In the genomic region with DNA sequence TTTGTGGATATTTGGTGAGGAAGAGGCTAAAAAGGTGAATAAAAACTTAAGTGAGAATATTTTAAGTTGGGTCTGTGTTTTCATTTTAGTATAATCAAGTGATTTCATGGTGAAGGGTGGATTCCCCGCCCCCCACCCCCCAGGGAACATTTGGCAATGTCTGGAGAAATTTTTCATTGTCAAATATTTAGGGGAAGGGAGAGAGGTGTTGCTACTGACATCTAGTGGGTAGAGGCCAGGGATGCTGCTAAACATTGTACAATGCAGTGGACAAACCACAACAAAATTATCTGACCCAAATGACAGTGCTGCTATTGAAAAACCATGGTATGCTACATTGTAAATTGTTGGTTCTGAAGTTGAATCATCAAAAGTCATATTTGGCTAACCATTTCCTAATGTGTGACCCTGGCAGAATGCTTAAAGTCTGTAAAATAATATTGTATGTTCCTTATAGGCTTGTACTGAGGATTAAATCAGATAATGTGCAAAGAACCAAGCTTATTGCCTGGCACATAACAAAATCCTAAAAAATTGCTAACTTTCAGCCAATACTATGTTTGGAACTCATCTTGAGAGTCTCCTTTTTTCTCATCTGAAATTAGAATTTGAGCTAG, we compare ENCODE assay signal across 9 cellular contexts. TPM values are rescaled to one million over a fixed set of nuclear protein-coding genes. Genes with fewer than 3 reads are reported as not detected.
DNase-seq lines count a peak whose midpoint lies in the region; ATAC-seq, FAIRE-seq and TF ChIP-seq lines count a peak whose summit lies in the region.
"Had no signal": no experiment of that assay in that cellular context is flagged by ENCODE, and none has a peak within 500 bp of the region (broad histone marks: within the 10 kb centered on the region; RNA-seq: fewer than 3 reads in every experiment).

No MANE protein-coding gene starts in this region.

- no peak for DNase-seq in BJ (ENCODE audit: low read depth)
- DNase-seq in GM23338 (ENCODE audit: low spot score): no peak
- peak; percentile 45 for DNase-seq in SW480 (ENCODE audit: low spot score)
- no peak for DNase-seq in keratinocyte (ENCODE audit: low read depth, low spot score)
- DNase-seq in activated naive CD4-positive, alpha-beta T cell treated with anti-CD3 and anti-CD28 coated beads for 36 hours: no peak
- no peak for DNase-seq in superior temporal gyrus (ENCODE audit: extremely low spot score)

- H3K27me3 Mint-ChIP-seq in GM23338 (ENCODE audit: insufficient read depth, low read depth, poor library complexity): peaks cover 5% of the 10 kb centered on the region
- no peaks in the 10 kb centered on the region for H3K27me3 Mint-ChIP-seq in activated naive CD4-positive, alpha-beta T cell treated with anti-CD3 and anti-CD28 coated beads for 36 hours (ENCODE audit: low read depth)

- H3K27ac ChIP-seq in GM23338 (ENCODE audit: low read depth): no peak overlapping the region
- no peak overlapping the region for H3K27ac ChIP-seq in keratinocyte (ENCODE audit: control insufficient read depth, insufficient read depth, low read length)

- intact Hi-C loops in activated naive CD4-positive, alpha-beta T cell treated with anti-CD3 and anti-CD28 coated beads for 36 hours (cut with micrococcal nuclease): no loop called here

- 0 out of 2 replicates have a peak, but pooled peaks cover 9% of the 10 kb centered on the region for H3F3A ChIP-seq in GM23338 (replicated peaks; ENCODE audit: low read depth)

- H3K4me1 ChIP-seq in GM23338 (ENCODE audit: insufficient read depth) (0 out of 2 replicates have a peak, but pooled peaks cover 6% of the 10 kb centered on the region), keratinocyte (ENCODE audit: control insufficient read depth, extremely low read depth, insufficient read depth, low read length) (no peaks in the 10 kb centered on the region)

- H3K9me3 Mint-ChIP-seq in GM23338: no peaks in the 10 kb centered on the region
- H3K9me3 Mint-ChIP-seq in activated naive CD4-positive, alpha-beta T cell treated with anti-CD3 and anti-CD28 coated beads for 36 hours: no peaks in the 10 kb centered on the region

- peaks cover 5% of the 10 kb centered on the region for H3K36me3 ChIP-seq in BJ (ENCODE audit: control insufficient read depth, insufficient read depth, low read length)
- peaks cover 7% of the 10 kb centered on the region; the same call in 1 of the 2 replicates for H3K36me3 ChIP-seq in GM23338 (ENCODE audit: insufficient read depth)
- H3K36me3 ChIP-seq in keratinocyte (ENCODE audit: control insufficient read depth in 2 of 2, extremely low read depth in 1 of 2, insufficient read depth in 2 of 2, low read length in 2 of 2): peaks cover 10 to 11% of the 10 kb centered on the region in 2 experiments

- peaks cover 2% of the 10 kb centered on the region; the same call in 2 of the 3 replicates for H3K4me1 Mint-ChIP-seq in GM23338
- peaks cover 38% of the 10 kb centered on the region for H3K4me1 Mint-ChIP-seq in activated naive CD4-positive, alpha-beta T cell treated with anti-CD3 and anti-CD28 coated beads for 36 hours (ENCODE audit: low read depth)

- CTCF ChIA-PET in BJ (lab: Yijun Ruan, JAX): interaction anchor here (0.7 to 1.5 kb wide), 5 partner anchors 9 to 75 kb away, joined by 3 to 10 read pairs (median 3); no protein-coding TSS in a partner anchor
- CTCF ChIA-PET in activated naive CD4-positive, alpha-beta T cell treated with anti-CD3 and anti-CD28 coated beads for 36 hours (lab: Charles Lee): interaction anchor here (0.7 to 1.4 kb wide), 4 partner anchors 10 to 53 kb away, joined by 3 to 4 read pairs (median 4); no protein-coding TSS in a partner anchor

- no peaks in the 10 kb centered on the region for H3K9me2 ChIP-seq in GM23338 (ENCODE audit: insufficient read depth)

- H3K79me2 ChIP-seq in GM23338 (replicated peaks; ENCODE audit: insufficient read depth) (peaks cover 19% of the 10 kb centered on the region), keratinocyte (ENCODE audit: control insufficient read depth, insufficient read depth, low read length) (peaks cover 56% of the 10 kb centered on the region)

- peaks cover 26% of the 10 kb centered on the region; the same call in 2 of the 3 replicates for H3K36me3 Mint-ChIP-seq in GM23338 (ENCODE audit: low read depth)
- peaks cover 26% of the 10 kb centered on the region for H3K36me3 Mint-ChIP-seq in activated naive CD4-positive, alpha-beta T cell treated with anti-CD3 and anti-CD28 coated beads for 36 hours (ENCODE audit: low read depth)

- no peak for ATAC-seq in GM23338
- ATAC-seq in HG03565 (IDR thresholded peaks at IDR 0.05; ENCODE audit: unreplicated experiment): no peak
- ATAC-seq in GM19351 (IDR thresholded peaks at IDR 0.05; ENCODE audit: unreplicated experiment): no peak

- FAIRE-seq in keratinocyte (lab: Jason Lieb, UNC): no peak
- FAIRE-seq: colon had no signal

- H3K4me3 ChIP-seq in BJ (ENCODE audit: low read depth, low read length) (no peak overlapping the region), GM23338 (no peak overlapping the region), keratinocyte (ENCODE audit: control insufficient read depth in 2 of 3, extremely low read depth in 1 of 3, insufficient read depth in 2 of 3, low read depth in 1 of 3, low read length in 3 of 3) (no peak overlapping the region)

- peak overlapping the region; percentile 56; the same call in 1 of the 2 replicates for H3K27ac Mint-ChIP-seq in GM23338
- no peak overlapping the region for H3K27ac Mint-ChIP-seq in activated naive CD4-positive, alpha-beta T cell treated with anti-CD3 and anti-CD28 coated beads for 36 hours

- H4K20me1 ChIP-seq in GM23338 (replicated peaks; ENCODE audit: insufficient read depth): peaks cover 3% of the 10 kb centered on the region; the same call in 1 of the 2 replicates
- no peaks in the 10 kb centered on the region for H4K20me1 ChIP-seq in keratinocyte (ENCODE audit: control insufficient read depth, extremely low read depth, insufficient read depth, low read length)

- peak; percentile 73 for TF ChIP-seq CTCF in BJ (IDR thresholded peaks at IDR 0.05; ENCODE audit: insufficient read depth, low read depth, low read length)
- TF ChIP-seq CTCF in GM23338 (conservative IDR thresholded peaks at IDR 0.05; ENCODE audit: low read depth in 2 of 2): peak; percentile 52 to 54
- peak; percentile 45 to 61 (median 54) for TF ChIP-seq CTCF in keratinocyte (optimal IDR thresholded peaks at IDR 0.05 in 1 of 3, IDR thresholded peaks at IDR 0.05 in 1 of 3, conservative IDR thresholded peaks at IDR 0.05 in 1 of 3; ENCODE audit: extremely low read depth in 1 of 3, insufficient read depth in 2 of 3, low read length in 3 of 3)

- H3K27me3 ChIP-seq in BJ (ENCODE audit: control insufficient read depth, insufficient read depth, low read length) (no peaks in the 10 kb centered on the region), GM23338 (ENCODE audit: insufficient read depth) (no peaks in the 10 kb centered on the region), keratinocyte (ENCODE audit: control insufficient read depth, extremely low read depth, insufficient read depth, low read length) (no peaks in the 10 kb centered on the region)

- H3K4me3 Mint-ChIP-seq in GM23338: no peak overlapping the region
- no peak overlapping the region for H3K4me3 Mint-ChIP-seq in activated naive CD4-positive, alpha-beta T cell treated with anti-CD3 and anti-CD28 coated beads for 36 hours

- H2AFZ ChIP-seq in GM23338: no peak overlapping the region
- no peak overlapping the region for H2AFZ ChIP-seq in keratinocyte (ENCODE audit: control insufficient read depth, low read length)

- no peaks in the 10 kb centered on the region for H3K9me1 ChIP-seq in keratinocyte (ENCODE audit: control insufficient read depth, extremely low read depth, insufficient read depth, low read length)

- no peak overlapping the region for H3K9ac ChIP-seq in keratinocyte (ENCODE audit: control insufficient read depth, extremely low read depth, insufficient read depth, low read length)

- no peaks in the 10 kb centered on the region for H3K9me3 ChIP-seq in keratinocyte (ENCODE audit: control insufficient read depth, low read depth, low read length)

- H3K4me2 ChIP-seq in GM23338: no peak overlapping the region
- no peak overlapping the region for H3K4me2 ChIP-seq in keratinocyte (ENCODE audit: control insufficient read depth, extremely low read depth, insufficient read depth, low read depth, low read length)

- dilution Hi-C loops in keratinocyte (cut with MboI; ENCODE audit: extremely low pct_ligation_motif_present, low sequenced_read_pairs): no loop called here

- POLR2A ChIA-PET in BJ (lab: Charles Lee): interaction anchor here (0.5 kb wide), 1 partner anchor 9 kb away, joined by 6 read pairs; no protein-coding TSS in a partner anchor

RNA-seq across cellular contexts. Expression of a gene that starts 5.6 kb away (rescaled TPM):
- polyA plus RNA-seq in BJ (2011; rRNA removed) (41.7 and 50.3 TPM in 2 replicates), GM23338 (2016; fragmentation: Nextera tagmentation; extraction: Ambion mirVana) (14.2 and 14.6 TPM in 2 replicates), keratinocyte (29.0 to 36.5 TPM (median 29.6 TPM) in 3 replicates)
- 23.1 and 27.1 TPM in 2 replicates for polyA minus RNA-seq in BJ (2011; rRNA and poly(A)+ RNA removed)
- total RNA-seq in GM23338 (2014; rRNA removed; shearing (Covaris generic)): 19.0 and 21.1 TPM in 2 replicates
- 18.3 TPM for polyA plus RNA-seq in keratinocyte (2011; ENCODE audit: low read depth)
- 21.4 and 31.3 TPM in 2 replicates for polyA plus RNA-seq in keratinocyte (2011; cell fraction: cytosol; rRNA removed)
- polyA plus RNA-seq in keratinocyte (2011; cell fraction: nucleus; rRNA removed): 32.9 and 42.4 TPM in 2 replicates
- polyA plus RNA-seq in keratinocyte (2012; ENCODE audit: low replicate concordance): 17.4 and 22.3 TPM in 2 replicates
- 10.5 to 23.6 TPM (median 15.4 TPM) in 3 replicates for polyA minus RNA-seq in keratinocyte
- polyA minus RNA-seq in keratinocyte (2011; cell fraction: cytosol; rRNA and poly(A)+ RNA removed): 20.3 TPM
- 15.7 and 28.4 TPM in 2 replicates for polyA minus RNA-seq in keratinocyte (2011; cell fraction: nucleus; rRNA and poly(A)+ RNA removed)
- 10 to 100 TPM; 17.6 to 21.2 TPM for total RNA-seq in activated naive CD4-positive, alpha-beta T cell treated with anti-CD3 and anti-CD28 coated beads for 36 hours

RNA-seq across cellular contexts. Expression of a gene that starts 22.8 kb away (rescaled TPM):
- polyA plus RNA-seq in BJ (2011; rRNA removed): 124 and 178 TPM in 2 replicates
- 46.2 and 53.9 TPM in 2 replicates for polyA minus RNA-seq in BJ (2011; rRNA and poly(A)+ RNA removed)
- total RNA-seq in GM23338 (2014; rRNA removed; shearing (Covaris generic)): 24.4 and 30.7 TPM in 2 replicates
- 26.5 and 28.5 TPM in 2 replicates for polyA plus RNA-seq in GM23338 (2016; fragmentation: Nextera tagmentation; extraction: Ambion mirVana)
- polyA plus RNA-seq in keratinocyte: 24.7 to 35.8 TPM (median 31.4 TPM) in 3 replicates
- polyA plus RNA-seq in keratinocyte (2011; ENCODE audit: low read depth): 34.9 TPM
- 19.0 and 19.7 TPM in 2 replicates for polyA plus RNA-seq in keratinocyte (2011; cell fraction: cytosol; rRNA removed)
- 51.4 and 51.8 TPM in 2 replicates for polyA plus RNA-seq in keratinocyte (2011; cell fraction: nucleus; rRNA removed)
- 15.5 and 28.2 TPM in 2 replicates for polyA plus RNA-seq in keratinocyte (2012; ENCODE audit: low replicate concordance)
- 10.9 to 29.9 TPM (median 23.7 TPM) in 3 replicates for polyA minus RNA-seq in keratinocyte
- 25.1 TPM for polyA minus RNA-seq in keratinocyte (2011; cell fraction: cytosol; rRNA and poly(A)+ RNA removed)
- 18.1 and 21.5 TPM in 2 replicates for polyA minus RNA-seq in keratinocyte (2011; cell fraction: nucleus; rRNA and poly(A)+ RNA removed)
- total RNA-seq in activated naive CD4-positive, alpha-beta T cell treated with anti-CD3 and anti-CD28 coated beads for 36 hours: 10 to 100 TPM; 19.8 to 20.9 TPM

RNA-seq across cellular contexts. Expression of a gene that starts 53.5 kb away (rescaled TPM):
- 3.3 and 5.6 TPM in 2 replicates for polyA plus RNA-seq in BJ (2011; rRNA removed)
- polyA minus RNA-seq in BJ (2011; rRNA and poly(A)+ RNA removed): 1.3 and 2.1 TPM in 2 replicates
- 8.3 and 8.7 TPM in 2 replicates for total RNA-seq in GM23338 (2014; rRNA removed; shearing (Covaris generic))
- polyA plus RNA-seq in GM23338 (2016; fragmentation: Nextera tagmentation; extraction: Ambion mirVana): 16.0 and 18.8 TPM in 2 replicates
- 3.8 to 6.2 TPM (median 4.4 TPM) in 3 replicates for polyA plus RNA-seq in keratinocyte
- polyA plus RNA-seq in keratinocyte (2011; ENCODE audit: low read depth): 3.7 TPM
- polyA plus RNA-seq in keratinocyte (2011; cell fraction: cytosol; rRNA removed): 3.3 and 4.1 TPM in 2 replicates
- polyA plus RNA-seq in keratinocyte (2011; cell fraction: nucleus; rRNA removed): 5.8 and 6.1 TPM in 2 replicates
- polyA plus RNA-seq in keratinocyte (2012; ENCODE audit: low replicate concordance): 3.5 and 3.8 TPM in 2 replicates
- 2.4 to 4.6 TPM (median 3.2 TPM) in 3 replicates for polyA minus RNA-seq in keratinocyte
- 2.1 TPM for polyA minus RNA-seq in keratinocyte (2011; cell fraction: cytosol; rRNA and poly(A)+ RNA removed)
- 2.3 and 4.8 TPM in 2 replicates for polyA minus RNA-seq in keratinocyte (2011; cell fraction: nucleus; rRNA and poly(A)+ RNA removed)
- 10 to 100 TPM in 1 of 2 experiments, 1 to 10 TPM in 1; 9.6 to 10.5 TPM for total RNA-seq in activated naive CD4-positive, alpha-beta T cell treated with anti-CD3 and anti-CD28 coated beads for 36 hours
